22 cellular contexts compared by ENCODE assay signal in the genomic region with DNA sequence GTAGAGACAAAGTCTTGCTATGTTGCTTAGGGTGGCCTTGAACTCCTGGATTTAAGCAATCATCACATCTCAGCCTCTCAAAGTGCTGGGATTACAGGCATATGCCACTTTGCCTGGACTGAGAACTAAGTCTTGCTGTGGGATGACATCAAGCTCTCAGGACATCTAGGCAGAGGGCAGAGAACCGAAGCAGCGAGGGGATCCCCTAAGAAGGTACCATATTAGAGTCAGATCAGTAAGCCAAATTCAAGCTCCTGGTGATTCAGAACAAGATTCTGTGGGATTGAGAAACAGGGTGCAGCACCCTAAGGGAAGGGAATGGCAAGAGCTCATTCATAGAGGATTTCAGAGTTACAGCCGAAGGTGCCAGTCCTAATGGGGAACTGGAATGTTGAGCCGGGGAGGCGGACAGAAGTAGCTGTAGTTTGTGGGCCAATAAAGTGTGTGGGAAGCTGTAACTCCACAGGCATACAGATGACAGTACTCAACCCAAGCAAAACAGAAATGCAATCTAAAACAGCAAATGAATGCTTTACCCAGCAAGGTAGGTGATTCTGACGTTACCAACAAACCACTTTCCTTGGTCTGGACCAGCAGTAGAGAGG.
"Had no signal": no experiment of that assay in that cellular context is flagged by ENCODE, and none has a peak within 500 bp of the region (broad histone marks: within the 10 kb centered on the region; RNA-seq: fewer than 3 reads in every experiment).

No MANE protein-coding gene starts in this region.

- H3K27me3 ChIP-seq: Peyer's patch, SJSA1 had no signal

- H3K27ac ChIP-seq: Peyer's patch, SJSA1 had no signal

- H3K36me3 ChIP-seq: Peyer's patch, SJSA1 had no signal

- ATAC-seq: activated CD4-positive, CD25-positive, alpha-beta regulatory T cell treated with anti-CD3 and anti-CD28 coated beads, Interleukin-2, amount 50 U/mL, for 24 hours; activated CD8-positive, alpha-beta memory T cell treated with anti-CD3 and anti-CD28 coated beads, Interleukin-2, amount 10 ng/mL, durations not matched to agents 7 days and 5 days; activated T-cell treated with anti-CD3 and anti-CD28 coated beads, Interleukin-2, amount 50 U/mL, for 4 hours; K562; SK-N-SH treated with all-trans-retinoic acid at 6 μM for 48 hours had no signal

- H3K4me1 ChIP-seq: Peyer's patch, SJSA1 had no signal

- DNase-seq: activated CD4-positive, alpha-beta T cell treated with anti-CD3 and anti-CD28 coated beads, Interleukin-2, amount 10 ng/mL, durations not matched to agents 24 days and 14 days; activated CD4-positive, alpha-beta T cell treated with anti-CD3 and anti-CD28 coated beads, Interleukin-2, amount 50 U/mL, for 48 hours; activated CD8-positive, alpha-beta memory T cell treated with anti-CD3 and anti-CD28 coated beads, Interleukin-2, amount 10 ng/mL, durations not matched to agents 7 days and 5 days; activated gamma-delta T cell; activated naive CD4-positive, alpha-beta T cell treated with anti-CD3 and anti-CD28 coated beads for 36 hours; activated T-cell treated with anti-CD3 and anti-CD28 coated beads, Interleukin-2, amount 50 U/mL, for 4 hours; amygdala; Karpas-422; MM.1S; NCI-H1105; NCI-H1436; NCI-H1694 treated with DMSO at 0.1 percent for 48 hours; NCI-H2081; NCI-H446; NCI-H524; Peyer's patch; SHP77; SW 1271 had no signal

- H3K4me3 ChIP-seq: K562, Peyer's patch, SJSA1 had no signal

- H3K9me3 ChIP-seq: Peyer's patch, SJSA1 had no signal
